ENCODE assay signal across 22 cellular contexts in the genomic region with DNA sequence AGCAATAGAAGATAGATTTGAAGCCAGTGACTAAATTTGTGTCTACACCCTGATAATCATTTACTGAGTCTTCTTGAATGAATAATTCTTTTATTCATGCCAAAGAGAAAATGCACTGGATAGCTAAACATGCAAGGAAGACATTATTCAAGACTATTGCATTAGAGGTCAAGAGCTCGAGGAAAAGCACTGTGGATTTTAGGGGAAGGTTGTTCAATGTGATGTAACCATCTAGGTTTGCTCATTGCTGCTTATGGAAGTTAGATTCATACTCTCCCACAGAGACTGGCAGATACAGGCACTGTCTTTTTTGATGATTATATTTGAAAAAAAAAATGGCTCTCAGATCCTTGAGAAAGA.
"Had no signal": no experiment of that assay in that cellular context is flagged by ENCODE, and none has a peak within 500 bp of the region (broad histone marks: within the 10 kb centered on the region; RNA-seq: fewer than 3 reads in every experiment).

No MANE protein-coding gene starts in this region.

- H3K4me1 ChIP-seq: breast epithelium, Peyer's patch, SJCRH30 had no signal

- H3K9me3 ChIP-seq: breast epithelium, Peyer's patch, SJCRH30, SK-N-SH had no signal

- H3K27me3 ChIP-seq: MG63, Peyer's patch had no signal

- H3K36me3 Mint-ChIP-seq: activated naive CD4-positive, alpha-beta T cell treated with anti-CD3 and anti-CD28 coated beads, Interleukin-2, amount 10 ng/mL, durations not matched to agents 7 days and 5 days; activated naive CD8-positive, alpha-beta T cell treated with anti-CD3 and anti-CD28 coated beads for 36 hours had no signal

- H3K36me3 ChIP-seq: breast epithelium, Peyer's patch, SJCRH30, WERI-Rb-1 had no signal

- H3K4me3 ChIP-seq: breast epithelium, MG63, Peyer's patch, SJCRH30 had no signal

- H3K4me3 Mint-ChIP-seq: activated CD4-positive, alpha-beta T cell treated with anti-CD3 and anti-CD28 coated beads for 36 hours; activated CD8-positive, alpha-beta T cell treated with anti-CD3 and anti-CD28 coated beads for 36 hours; activated naive CD4-positive, alpha-beta T cell treated with anti-CD3 and anti-CD28 coated beads, Interleukin-2, amount 10 ng/mL, durations not matched to agents 7 days and 5 days; activated naive CD8-positive, alpha-beta T cell treated with anti-CD3 and anti-CD28 coated beads for 36 hours; activated T-cell treated with anti-CD3 and anti-CD28 coated beads, Interleukin-2, amount 50 U/mL, for 72 hours had no signal

- DNase-seq: activated CD4-positive, alpha-beta T cell treated with anti-CD3 and anti-CD28 coated beads for 36 hours; activated CD8-positive, alpha-beta memory T cell treated with anti-CD3 and anti-CD28 coated beads, Interleukin-2, amount 50 U/mL, for 4 hours; activated CD8-positive, alpha-beta T cell treated with anti-CD3 and anti-CD28 coated beads for 36 hours; activated gamma-delta T cell treated with Interleukin-2 at 50 U/mL for 16 hours; activated naive CD4-positive, alpha-beta T cell treated with anti-CD3 and anti-CD28 coated beads, Interleukin-2, amount 10 ng/mL, durations not matched to agents 7 days and 5 days; activated naive CD8-positive, alpha-beta T cell treated with anti-CD3 and anti-CD28 coated beads for 36 hours; activated T-cell treated with anti-CD3 and anti-CD28 coated beads, Interleukin-2, amount 50 U/mL, for 72 hours; NCI-H1694; NCI-H2029; NCI-H2107; NCI-H510A; NCI-H526 treated with DMSO at 0.1 percent for 48 hours; Peyer's patch; Right ventricle myocardium superior; T-helper 1 cell; WERI-Rb-1 had no signal

- ATAC-seq: activated CD4-positive, alpha-beta T cell treated with anti-CD3 and anti-CD28 coated beads for 36 hours; activated CD8-positive, alpha-beta T cell treated with anti-CD3 and anti-CD28 coated beads for 36 hours; activated T-cell treated with anti-CD3 and anti-CD28 coated beads, Interleukin-2, amount 50 U/mL, for 72 hours had no signal

- H3K9ac ChIP-seq: SK-N-SH had no signal

- H3K27ac ChIP-seq: breast epithelium, Peyer's patch, RWPE1, SJCRH30, WERI-Rb-1 had no signal

- H3K27me3 Mint-ChIP-seq: activated CD4-positive, alpha-beta T cell treated with anti-CD3 and anti-CD28 coated beads for 36 hours; activated CD8-positive, alpha-beta T cell treated with anti-CD3 and anti-CD28 coated beads for 36 hours; activated naive CD4-positive, alpha-beta T cell treated with anti-CD3 and anti-CD28 coated beads, Interleukin-2, amount 10 ng/mL, durations not matched to agents 7 days and 5 days; activated naive CD8-positive, alpha-beta T cell treated with anti-CD3 and anti-CD28 coated beads for 36 hours had no signal

- H3K4me1 Mint-ChIP-seq: activated CD4-positive, alpha-beta T cell treated with anti-CD3 and anti-CD28 coated beads for 36 hours; activated naive CD4-positive, alpha-beta T cell treated with anti-CD3 and anti-CD28 coated beads, Interleukin-2, amount 10 ng/mL, durations not matched to agents 7 days and 5 days; activated naive CD8-positive, alpha-beta T cell treated with anti-CD3 and anti-CD28 coated beads for 36 hours had no signal

- H3K9me3 Mint-ChIP-seq: activated naive CD4-positive, alpha-beta T cell treated with anti-CD3 and anti-CD28 coated beads, Interleukin-2, amount 10 ng/mL, durations not matched to agents 7 days and 5 days; activated naive CD8-positive, alpha-beta T cell treated with anti-CD3 and anti-CD28 coated beads for 36 hours; activated T-helper 2 cell treated with anti-CD3 and anti-CD28 coated beads, Interferon-gamma antibody, Interleukin-2, Interleukin-4, amounts not matched to agents 10 μg/mL and 5 μg/mL and 100 μg/mL, durations not matched to agents 14 hours and 24 hours and 36 hours had no signal

- H3K27ac Mint-ChIP-seq: activated CD4-positive, alpha-beta T cell treated with anti-CD3 and anti-CD28 coated beads for 36 hours; activated CD8-positive, alpha-beta T cell treated with anti-CD3 and anti-CD28 coated beads for 36 hours; activated naive CD4-positive, alpha-beta T cell treated with anti-CD3 and anti-CD28 coated beads, Interleukin-2, amount 10 ng/mL, durations not matched to agents 7 days and 5 days; activated naive CD8-positive, alpha-beta T cell treated with anti-CD3 and anti-CD28 coated beads for 36 hours; activated T-cell treated with anti-CD3 and anti-CD28 coated beads, Interleukin-2, amount 50 U/mL, for 72 hours; activated T-helper 2 cell treated with anti-CD3 and anti-CD28 coated beads, Interferon-gamma antibody, Interleukin-2, Interleukin-4, amounts not matched to agents 10 μg/mL and 5 μg/mL and 100 μg/mL, durations not matched to agents 14 hours and 24 hours and 36 hours had no signal
